ENCODE assay signal across 23 cellular contexts in the genomic region with DNA sequence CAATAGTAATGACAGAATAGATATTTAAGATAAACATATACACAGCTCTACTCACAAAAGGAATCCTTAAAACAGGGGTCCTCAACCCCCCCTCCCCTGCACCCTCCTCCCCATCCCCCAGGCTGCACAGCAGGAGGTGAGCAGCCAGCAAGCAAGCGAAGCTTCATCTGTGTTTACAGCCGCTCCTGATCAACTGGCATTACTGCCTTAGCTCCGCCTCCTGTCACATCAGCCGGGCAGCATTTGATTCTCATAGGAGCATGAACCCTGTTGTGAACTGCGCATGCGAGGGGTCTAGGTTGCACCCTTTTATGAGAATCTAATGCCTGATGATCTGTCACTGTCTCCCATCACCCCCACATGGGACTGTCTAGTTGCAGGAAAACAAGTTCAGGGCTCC.
DNase-seq lines count a peak whose midpoint lies in the region; ATAC-seq and TF ChIP-seq lines count a peak whose summit lies in the region.
"Had no signal": no experiment of that assay in that cellular context is flagged by ENCODE, and none has a peak within 500 bp of the region (broad histone marks: within the 10 kb centered on the region; RNA-seq: fewer than 3 reads in every experiment).

No MANE protein-coding gene starts in this region.

- 0 out of 22 replicates have a peak overlapping the region, but pooled peaks of 2 of the 11 experiments have one; percentile 65 for H3K27ac ChIP-seq in BLaER1 treated with 17β-estradiol and CSF1 and Interleukin-3, amounts not matched to agents 10 nM and 100 nM
- H3K27ac ChIP-seq in GM23338 (ENCODE audit: low read depth) (no peak overlapping the region), body of pancreas (no peak overlapping the region), left lung (no peak overlapping the region), right cardiac atrium (ENCODE audit: low read length) (no peak overlapping the region)
- H3K27ac ChIP-seq: HL-60, Peyer's patch, SJCRH30 had no signal

- no peak overlapping the region for H2AFZ ChIP-seq in GM23338

- no peak for TF ChIP-seq POLR2A in body of pancreas (IDR thresholded peaks at IDR 0.05)
- no peak for TF ChIP-seq POLR2A in lower leg skin (IDR thresholded peaks at IDR 0.05)

- no peak overlapping the region for H3K4me3 Mint-ChIP-seq in GM23338
- H3K4me3 Mint-ChIP-seq: CD4-positive, alpha-beta memory T cell had no signal

- no peak overlapping the region for H3K9ac ChIP-seq in BLaER1 treated with 17β-estradiol and CSF1 and Interleukin-3, amounts not matched to agents 10 nM and 100 nM

- peaks cover 97% of the 10 kb centered on the region for H3K79me2 ChIP-seq in GM23338 (replicated peaks; ENCODE audit: insufficient read depth)

- H3F3A ChIP-seq in GM23338 (replicated peaks; ENCODE audit: low read depth): no peaks in the 10 kb centered on the region

- H3K4me2 ChIP-seq in BLaER1 treated with 17β-estradiol and CSF1 and Interleukin-3, amounts not matched to agents 10 nM and 100 nM: peak overlapping the region; percentile 74 to 90 (median 85); a peak in 20 of 22 replicates
- H3K4me2 ChIP-seq in GM23338: no peak overlapping the region

- no peak overlapping the region for H3K4me3 ChIP-seq in BLaER1 treated with 17β-estradiol and CSF1 and Interleukin-3, amounts not matched to agents 10 nM and 100 nM
- no peak overlapping the region for H3K4me3 ChIP-seq in GM23338
- H3K4me3 ChIP-seq in body of pancreas: no peak overlapping the region
- no peak overlapping the region for H3K4me3 ChIP-seq in left lung
- H3K4me3 ChIP-seq in right cardiac atrium (ENCODE audit: low read length): no peak overlapping the region
- H3K4me3 ChIP-seq in lower leg skin (ENCODE audit: low read depth, poor library complexity, severe bottlenecking): no peak overlapping the region
- H3K4me3 ChIP-seq: K562, Peyer's patch, SJCRH30 had no signal

- ATAC-seq in GM23338 (peak; percentile 52; the same call in 2 of the 3 replicates), body of pancreas (peak; percentile 45), left lung (peak; percentile 28), right cardiac atrium (no peak)
- ATAC-seq: HepG2 had no signal

- H3K9me3 ChIP-seq in BLaER1 treated with 17β-estradiol and CSF1 and Interleukin-3, amounts not matched to agents 10 nM and 100 nM (replicated peaks in 1 of 11): peaks cover 0 to 19% (median 13%) of the 10 kb centered on the region in 11 experiments; a peak in 11 of 22 replicates
- H3K9me3 ChIP-seq in body of pancreas (no peaks in the 10 kb centered on the region), left lung (no peaks in the 10 kb centered on the region), right cardiac atrium (ENCODE audit: control insufficient read depth, low read length) (no peaks in the 10 kb centered on the region)
- H3K9me3 ChIP-seq: Caco-2, Peyer's patch, SJCRH30 had no signal

- intact Hi-C loops in body of pancreas (cut with DNase I) (no loop called here), left lung (cut with DNase I) (no loop called here), right cardiac atrium (cut with DNase I) (no loop called here), lower leg skin (cut with DNase I; ENCODE audit: low total_unique reads) (no loop called here)

- H3K36me3 ChIP-seq in BLaER1 treated with 17β-estradiol and CSF1 and Interleukin-3, amounts not matched to agents 10 nM and 100 nM: peaks cover 0 to 26% (median 12%) of the 10 kb centered on the region in 11 experiments; a peak in 11 of 22 replicates
- H3K36me3 ChIP-seq in GM23338 (ENCODE audit: insufficient read depth) (no peaks in the 10 kb centered on the region), body of pancreas (replicated peaks in 1 of 2; ENCODE audit: insufficient read depth in 1 of 2, low read depth in 2 of 2) (no peaks in the 10 kb centered on the region), left lung (no peaks in the 10 kb centered on the region)
- H3K36me3 ChIP-seq: Peyer's patch, SJCRH30 had no signal

- no peaks in the 10 kb centered on the region for H3K27me3 Mint-ChIP-seq in GM23338 (ENCODE audit: insufficient read depth, low read depth, poor library complexity)
- H3K27me3 Mint-ChIP-seq: CD4-positive, alpha-beta memory T cell had no signal

- no peaks in the 10 kb centered on the region for H3K9me3 Mint-ChIP-seq in GM23338
- H3K9me3 Mint-ChIP-seq: CD4-positive, alpha-beta memory T cell had no signal

- H3K27ac Mint-ChIP-seq in GM23338: no peak overlapping the region

- TF ChIP-seq CTCF in GM23338 (conservative IDR thresholded peaks at IDR 0.05; ENCODE audit: low read depth in 2 of 2) (no peak), body of pancreas (IDR thresholded peaks at IDR 0.05) (no peak), left lung (IDR thresholded peaks at IDR 0.05) (no peak), lower leg skin (IDR thresholded peaks at IDR 0.05) (no peak)

- peaks cover 9% of the 10 kb centered on the region; the same call in 2 of the 3 replicates for H3K4me1 Mint-ChIP-seq in GM23338

- 0 out of 2 replicates have a peak, but pooled peaks cover 4% of the 10 kb centered on the region for H3K9me2 ChIP-seq in GM23338 (ENCODE audit: insufficient read depth)

- peaks cover 55 to 96% (median 75%) of the 10 kb centered on the region in 10 experiments for H3K4me1 ChIP-seq in BLaER1 treated with 17β-estradiol and CSF1 and Interleukin-3, amounts not matched to agents 10 nM and 100 nM
- H3K4me1 ChIP-seq in GM23338 (ENCODE audit: insufficient read depth) (peaks cover 2% of the 10 kb centered on the region), body of pancreas (peaks cover 25% of the 10 kb centered on the region), left lung (peaks cover 13 to 31% of the 10 kb centered on the region in 2 donors), right cardiac atrium (ENCODE audit: control insufficient read depth, insufficient read depth, low read length) (peaks cover 5% of the 10 kb centered on the region)
- H3K4me1 ChIP-seq: Caco-2, SJCRH30 had no signal

- no peaks in the 10 kb centered on the region; the same call in 2 of the 3 replicates for H3K36me3 Mint-ChIP-seq in GM23338 (ENCODE audit: low read depth)

- no peak for DNase-seq in GM23338 (ENCODE audit: low spot score)
- DNase-seq in body of pancreas: peak in 2 of 4 donors; percentile 28 to 42
- DNase-seq in left lung: no peak
- no peak for DNase-seq in right cardiac atrium
- no peak for DNase-seq in lower leg skin (ENCODE audit: low spot score in 2 of 2)
- DNase-seq in EL: no peak
- DNase-seq: Caco-2; CD4-positive, alpha-beta memory T cell; DMS 273 treated with DMSO at 0.1 percent for 48 hours; DND-41; GOT3; HCEC 1CT; NCI-H1092; NCI-H146; NCI-H2029 treated with DMSO at 0.1 percent for 48 hours; NCI-H510A; NK-92 treated with Interleukin-12 subunit alpha and Interleukin-12 subunit beta, amount 100 ng/mL, for 24 hours; SJCRH30 had no signal

- 55 to 63% methylated on average over 6 of the region's 6 CpGs for WGBS in body of pancreas, 2 donors
- 87% methylated on average over 6 of the region's 6 CpGs for WGBS in right cardiac atrium
- 74 to 78% methylated on average over 6 of the region's 6 CpGs for WGBS in lower leg skin, 2 donors

- H4K20me1 ChIP-seq in BLaER1 treated with 17β-estradiol and CSF1 and Interleukin-3, amounts not matched to agents 10 nM and 100 nM: peaks cover 7 to 77% (median 22%) of the 10 kb centered on the region in 11 experiments; a peak in 20 of 22 replicates
- H4K20me1 ChIP-seq in GM23338 (replicated peaks; ENCODE audit: insufficient read depth): peaks cover 33% of the 10 kb centered on the region

- no peaks in the 10 kb centered on the region for H3K27me3 ChIP-seq in BLaER1 treated with 17β-estradiol and CSF1 and Interleukin-3, amounts not matched to agents 10 nM and 100 nM
- H3K27me3 ChIP-seq in GM23338 (ENCODE audit: insufficient read depth) (no peaks in the 10 kb centered on the region), body of pancreas (no peaks in the 10 kb centered on the region), left lung (no peaks in the 10 kb centered on the region), right cardiac atrium (ENCODE audit: control insufficient read depth, insufficient read depth) (no peaks in the 10 kb centered on the region)
- H3K27me3 ChIP-seq: Peyer's patch, SJCRH30 had no signal

TF ChIP-seq in GM23338, 12 proteins besides CTCF, POLR2A, EP300 and RAD21:
- no peak for TF ChIP-seq STAT1 (IDR thresholded peaks at IDR 0.05; ENCODE audit: unreplicated experiment)
- TF ChIP-seq EZH2 (IDR thresholded peaks at IDR 0.05; ENCODE audit: low read depth, unreplicated experiment): no peak
- no peak for TF ChIP-seq POLR2AphosphoS5 (IDR thresholded peaks at IDR 0.05; ENCODE audit: low read depth)
- no peak for TF ChIP-seq EZH2phosphoT487 (IDR thresholded peaks at IDR 0.05; ENCODE audit: unreplicated experiment)
- TF ChIP-seq, protein P1, sequence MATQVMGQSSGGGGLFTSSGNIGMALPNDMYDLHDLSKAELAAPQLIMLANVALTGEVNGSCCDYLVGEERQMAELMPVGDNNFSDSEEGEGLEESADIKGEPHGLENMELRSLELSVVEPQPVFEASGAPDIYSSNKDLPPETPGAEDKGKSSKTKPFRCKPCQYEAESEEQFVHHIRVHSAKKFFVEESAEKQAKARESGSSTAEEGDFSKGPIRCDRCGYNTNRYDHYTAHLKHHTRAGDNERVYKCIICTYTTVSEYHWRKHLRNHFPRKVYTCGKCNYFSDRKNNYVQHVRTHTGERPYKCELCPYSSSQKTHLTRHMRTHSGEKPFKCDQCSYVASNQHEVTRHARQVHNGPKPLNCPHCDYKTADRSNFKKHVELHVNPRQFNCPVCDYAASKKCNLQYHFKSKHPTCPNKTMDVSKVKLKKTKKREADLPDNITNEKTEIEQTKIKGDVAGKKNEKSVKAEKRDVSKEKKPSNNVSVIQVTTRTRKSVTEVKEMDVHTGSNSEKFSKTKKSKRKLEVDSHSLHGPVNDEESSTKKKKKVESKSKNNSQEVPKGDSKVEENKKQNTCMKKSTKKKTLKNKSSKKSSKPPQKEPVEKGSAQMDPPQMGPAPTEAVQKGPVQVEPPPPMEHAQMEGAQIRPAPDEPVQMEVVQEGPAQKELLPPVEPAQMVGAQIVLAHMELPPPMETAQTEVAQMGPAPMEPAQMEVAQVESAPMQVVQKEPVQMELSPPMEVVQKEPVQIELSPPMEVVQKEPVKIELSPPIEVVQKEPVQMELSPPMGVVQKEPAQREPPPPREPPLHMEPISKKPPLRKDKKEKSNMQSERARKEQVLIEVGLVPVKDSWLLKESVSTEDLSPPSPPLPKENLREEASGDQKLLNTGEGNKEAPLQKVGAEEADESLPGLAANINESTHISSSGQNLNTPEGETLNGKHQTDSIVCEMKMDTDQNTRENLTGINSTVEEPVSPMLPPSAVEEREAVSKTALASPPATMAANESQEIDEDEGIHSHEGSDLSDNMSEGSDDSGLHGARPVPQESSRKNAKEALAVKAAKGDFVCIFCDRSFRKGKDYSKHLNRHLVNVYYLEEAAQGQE (IDR thresholded peaks at IDR 0.05; ENCODE audit: unreplicated experiment): no peak

Comparison
In these comparisons a context has a peak if more than half of its experiments do, and no peak if none do; other contexts are left out.
1. ATAC-seq: peak in GM23338 (single experiment), body of pancreas (single experiment) and left lung (single experiment); none in right cardiac atrium (0 of 2).